In the genomic region with DNA sequence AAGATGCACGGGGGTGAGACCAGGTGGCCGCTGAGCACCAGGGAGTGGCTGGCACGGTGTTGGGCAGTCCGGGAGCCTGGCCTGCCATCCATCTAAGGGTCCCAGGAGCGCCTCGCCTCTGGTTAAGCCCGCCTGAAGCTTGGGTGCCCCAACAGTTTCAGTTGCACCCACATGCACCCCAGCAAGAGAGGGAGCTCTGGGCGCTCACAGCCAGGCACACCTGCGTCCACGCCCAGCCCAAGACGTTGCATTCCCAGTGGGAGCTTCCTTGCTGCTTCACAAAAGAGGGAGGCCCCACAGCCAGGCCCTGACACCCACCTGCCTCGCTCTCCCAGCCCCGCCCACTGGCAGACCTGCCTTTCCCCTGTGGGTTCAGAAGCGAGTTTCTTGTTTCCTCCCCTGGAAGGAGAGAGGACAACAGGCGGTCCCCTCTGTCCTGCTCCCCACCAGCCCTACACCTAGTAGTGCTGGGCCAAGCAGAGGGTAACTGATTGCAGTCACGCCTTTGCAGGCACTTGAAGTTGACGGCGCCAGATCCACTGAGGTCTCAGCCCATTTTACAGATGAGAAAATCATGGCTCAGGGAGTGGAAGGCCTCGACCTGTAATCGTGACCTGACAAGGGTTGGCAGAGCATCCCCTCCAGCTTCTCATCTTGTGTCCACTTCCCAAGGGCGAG, we compare ENCODE assay signal across 18 cellular contexts. TPM values are rescaled to one million over a fixed set of nuclear protein-coding genes. Genes with fewer than 3 reads are reported as not detected.
DNase-seq lines count a peak whose midpoint lies in the region; ATAC-seq and TF ChIP-seq lines count a peak whose summit lies in the region.
"Had no signal": no experiment of that assay in that cellular context is flagged by ENCODE, and none has a peak within 500 bp of the region (broad histone marks: within the 10 kb centered on the region; RNA-seq: fewer than 3 reads in every experiment).

No MANE protein-coding gene starts in this region.

- no peak overlapping the region for H3K4me3 Mint-ChIP-seq in activated T-helper 1 cell treated with anti-CD3 and anti-CD28 coated beads, Interleukin-12 subunit alpha, Interleukin-12 subunit beta, Interleukin-2, Interleukin-4 antibody, amounts not matched to agents 30 ng/mL and 10 ng/mL and 1 ng/mL, durations not matched to agents 14 hours and 24 hours and 36 hours
- H3K4me3 Mint-ChIP-seq: T-helper 2 cell treated with Interferon-gamma antibody and Interleukin-4, amounts not matched to agents 5 μg/mL and 100 μg/mL, for 36 hours had no signal

- WGBS in psoas muscle, 3 donors, result 86 to 87% (median 86%) methylated on average over 21 of the region's 21 CpGs

- TF ChIP-seq CTCF in C4-2B (conservative IDR thresholded peaks at IDR 0.05), result no peak
- TF ChIP-seq CTCF in HEK293 (tag by site-specific recombination; IDR thresholded peaks at IDR 0.05), result no peak
- no peak for TF ChIP-seq CTCF in psoas muscle (IDR thresholded peaks at IDR 0.05)

- no peaks in the 10 kb centered on the region for H3K27me3 ChIP-seq in psoas muscle (ENCODE audit: insufficient read depth in 3 of 3, low read length in 2 of 3)

- intact Hi-C loops in psoas muscle (cut with DNase I), result no loop called here
- intact Hi-C loops in activated T-helper 1 cell treated with anti-CD3 and anti-CD28 coated beads, Interleukin-12 subunit alpha, Interleukin-12 subunit beta, Interleukin-2, Interleukin-4 antibody, amounts not matched to agents 30 ng/mL and 10 ng/mL and 1 ng/mL, durations not matched to agents 14 hours and 24 hours and 36 hours (cut with micrococcal nuclease), result no loop called here

- ATAC-seq in psoas muscle, result no peak
- ATAC-seq: HCT116, SK-N-SH treated with all-trans-retinoic acid at 6 μM for 48 hours had no signal

- H3K4me3 ChIP-seq in HEK293 (ENCODE audit: low read depth, low read length) (no peak overlapping the region), psoas muscle (no peak overlapping the region)
- H3K4me3 ChIP-seq: smooth muscle cell had no signal

- no peaks in the 10 kb centered on the region for H3K4me1 Mint-ChIP-seq in activated T-helper 1 cell treated with anti-CD3 and anti-CD28 coated beads, Interleukin-12 subunit alpha, Interleukin-12 subunit beta, Interleukin-2, Interleukin-4 antibody, amounts not matched to agents 30 ng/mL and 10 ng/mL and 1 ng/mL, durations not matched to agents 14 hours and 24 hours and 36 hours (ENCODE audit: low read depth)

- DNase-seq in islet precursor cell, result peak; percentile 53
- peak; percentile 12 to 39 for DNase-seq in psoas muscle
- no peak for DNase-seq in activated T-helper 1 cell treated with anti-CD3 and anti-CD28 coated beads, Interleukin-12 subunit alpha, Interleukin-12 subunit beta, Interleukin-2, Interleukin-4 antibody, amounts not matched to agents 30 ng/mL and 10 ng/mL and 1 ng/mL, durations not matched to agents 14 hours and 24 hours and 36 hours (ENCODE audit: low spot score)
- no peak for DNase-seq in NAMALWA (ENCODE audit: low spot score)
- DNase-seq in NK-92 treated with Interleukin-12 subunit alpha and Interleukin-12 subunit beta, amount 100 ng/mL, for 24 hours (lab: John Stamatoyannopoulos, UW), result no peak
- DNase-seq: activated CD4-positive, alpha-beta T cell treated with anti-CD3 and anti-CD28 coated beads for 4 hours; activated CD8-positive, alpha-beta memory T cell treated with anti-CD3 and anti-CD28 coated beads for 24 hours; activated gamma-delta T cell; activated T-cell treated with anti-CD3 and anti-CD28 coated beads, Interleukin-2, amount 50 U/mL, for 1 hour; amniotic stem cell; NCI-H1436 treated with DMSO at 0.1 percent for 48 hours; NCI-H446 treated with DMSO at 0.1 percent for 48 hours had no signal

- H3K27ac Mint-ChIP-seq in activated T-helper 1 cell treated with anti-CD3 and anti-CD28 coated beads, Interleukin-12 subunit alpha, Interleukin-12 subunit beta, Interleukin-2, Interleukin-4 antibody, amounts not matched to agents 30 ng/mL and 10 ng/mL and 1 ng/mL, durations not matched to agents 14 hours and 24 hours and 36 hours, result no peak overlapping the region
- H3K27ac Mint-ChIP-seq: T-helper 2 cell treated with Interferon-gamma antibody and Interleukin-4, amounts not matched to agents 5 μg/mL and 100 μg/mL, for 36 hours had no signal

- H3K9me3 ChIP-seq in HEK293 (ENCODE audit: control insufficient read depth, insufficient read depth, low read depth, low read length) (no peaks in the 10 kb centered on the region), psoas muscle (no peaks in the 10 kb centered on the region)

- no peaks in the 10 kb centered on the region for H3K27me3 Mint-ChIP-seq in activated T-helper 1 cell treated with anti-CD3 and anti-CD28 coated beads, Interleukin-12 subunit alpha, Interleukin-12 subunit beta, Interleukin-2, Interleukin-4 antibody, amounts not matched to agents 30 ng/mL and 10 ng/mL and 1 ng/mL, durations not matched to agents 14 hours and 24 hours and 36 hours (ENCODE audit: insufficient read depth)

- no peaks in the 10 kb centered on the region for H3K9me3 Mint-ChIP-seq in activated T-helper 1 cell treated with anti-CD3 and anti-CD28 coated beads, Interleukin-12 subunit alpha, Interleukin-12 subunit beta, Interleukin-2, Interleukin-4 antibody, amounts not matched to agents 30 ng/mL and 10 ng/mL and 1 ng/mL, durations not matched to agents 14 hours and 24 hours and 36 hours
- H3K9me3 Mint-ChIP-seq: T-helper 2 cell treated with Interferon-gamma antibody and Interleukin-4, amounts not matched to agents 5 μg/mL and 100 μg/mL, for 36 hours had no signal

- H3K4me1 ChIP-seq in HEK293 (ENCODE audit: control insufficient read depth, insufficient read depth, low read length), result no peaks in the 10 kb centered on the region
- peaks cover 4% of the 10 kb centered on the region for H3K4me1 ChIP-seq in psoas muscle

- H3K36me3 ChIP-seq in HEK293 (ENCODE audit: control insufficient read depth in 2 of 2, insufficient read depth in 1 of 2, low read length in 2 of 2), result peaks cover 0 to 18% of the 10 kb centered on the region in 2 experiments; a peak in 1 of 3 replicates
- no peaks in the 10 kb centered on the region for H3K36me3 ChIP-seq in psoas muscle (ENCODE audit: insufficient read depth in 1 of 2, low read depth in 1 of 2)

- POLR2A ChIA-PET in HEK293 (lab: Yijun Ruan, JAX), result no interaction called here

- CTCF ChIA-PET in HEK293 (lab: Yijun Ruan, JAX), result interaction anchor here (0.6 to 1.0 kb wide), 2 partner anchors 33 to 186 kb away, joined by 3 read pairs; no protein-coding TSS in a partner anchor

- H3K27ac ChIP-seq in C4-2B (peak overlapping the region; percentile 64), HEK293 (ENCODE audit: extremely low read depth, low read depth, low read length) (no peak overlapping the region), psoas muscle (no peak overlapping the region)

- H3K36me3 Mint-ChIP-seq in activated T-helper 1 cell treated with anti-CD3 and anti-CD28 coated beads, Interleukin-12 subunit alpha, Interleukin-12 subunit beta, Interleukin-2, Interleukin-4 antibody, amounts not matched to agents 30 ng/mL and 10 ng/mL and 1 ng/mL, durations not matched to agents 14 hours and 24 hours and 36 hours (ENCODE audit: low read depth), result no peaks in the 10 kb centered on the region

TF ChIP-seq in HEK293, 187 proteins besides CTCF, POLR2A, EP300 and RAD21:
- 0 out of 2 replicates have a peak, but pooled peaks have one; percentile 8 for TF ChIP-seq ZFHX2 (tag by site-specific recombination; conservative IDR thresholded peaks at IDR 0.05)
- no peak for TF ChIP-seq MYNN (tag by site-specific recombination; IDR thresholded peaks at IDR 0.05; ENCODE audit: borderline replicate concordance)

RNA-seq across cellular contexts. Expression of a gene that starts 35.4 kb away (rescaled TPM):
- 10 to 100 TPM in 2 of 4 donors, 1 to 10 TPM in 2; 6.9 to 12.4 (median 10.3) TPM for total RNA-seq in psoas muscle
- polyA plus RNA-seq in psoas muscle, result 1 to 10 TPM; 3.4 to 5.0 (median 4.3) TPM
- total RNA-seq in activated T-helper 1 cell treated with anti-CD3 and anti-CD28 coated beads, Interleukin-12 subunit alpha, Interleukin-12 subunit beta, Interleukin-2, Interleukin-4 antibody, amounts not matched to agents 30 ng/mL and 10 ng/mL and 1 ng/mL, durations not matched to agents 14 hours and 24 hours and 36 hours, result 1.6 and 1.9 TPM in 2 replicates

Comparison
In these comparisons a context has a peak if more than half of its experiments do, and no peak if none do; other contexts are left out.
1. DNase-seq: peak in islet precursor cell (single experiment) and psoas muscle (2 of 2); none in activated T-helper 1 cell treated with anti-CD3 and anti-CD28 coated beads, Interleukin-12 subunit alpha, Interleukin-12 subunit beta, Interleukin-2, Interleukin-4 antibody, amounts not matched to agents 30 ng/mL and 10 ng/mL and 1 ng/mL, durations not matched to agents 14 hours and 24 hours and 36 hours (single experiment), NAMALWA (single experiment) and NK-92 treated with Interleukin-12 subunit alpha and Interleukin-12 subunit beta, amount 100 ng/mL, for 24 hours (single experiment).